In genomic region chr7:139358541-139359365, GRCh38 we compare ENCODE assay signal across 8 cellular contexts. TPM values are rescaled to one million over a fixed set of nuclear protein-coding genes. Genes with fewer than 3 reads are reported as not detected.
A peak's percentile ranks its signal among the peaks of the same experiment; 100 is the strongest.
DNase-seq lines count a peak whose midpoint lies in the region; ATAC-seq and TF ChIP-seq lines count a peak whose summit lies in the region.

No MANE protein-coding gene starts in this region.

- peak overlapping the region; percentile 88 for H3K4ac ChIP-seq in mesendoderm (ENCODE audit: low read depth, low read length)

- DNase-seq in DMS53 treated with DMSO at 0.1 percent for 48 hours (lab: John Stamatoyannopoulos, UW; ENCODE audit: unreplicated experiment), result peak; percentile 73
- DNase-seq in Karpas-422, result peak; percentile 83
- DNase-seq in dermis microvascular lymphatic vessel endothelial cell (ENCODE audit: low read depth in 2 of 2), result peak; percentile 38 to 44
- DNase-seq in mesendoderm, result peak; percentile 45
- no peak for DNase-seq in T1000 (lab: John Stamatoyannopoulos, UW)

- H3K27ac Mint-ChIP-seq in stimulated activated naive CD8-positive, alpha-beta T cell treated with anti-CD3 and anti-CD28 coated beads, Interleukin-15, Interleukin-2, amounts not matched to agents 100 ng/mL and 50 ng/mL, for 24 hours, result peak overlapping the region; percentile 99

- H3K56ac ChIP-seq in mesendoderm (ENCODE audit: low read length), result peak overlapping the region; percentile 99

- TF ChIP-seq CTCF in WI38 (IDR thresholded peaks at IDR 0.05; ENCODE audit: low read depth, low read length), result no peak

- H3K79me2 ChIP-seq in Karpas-422 (ENCODE audit: low read length) (peaks cover 56% of the 10 kb centered on the region), mesendoderm (ENCODE audit: control insufficient read depth, insufficient read depth, low read length) (peaks cover 24% of the 10 kb centered on the region)

- H2AK5ac ChIP-seq in mesendoderm (ENCODE audit: low read length), result no peak overlapping the region

- H4K5ac ChIP-seq in mesendoderm (ENCODE audit: low read length), result no peak overlapping the region

- H3K36me3 ChIP-seq in Karpas-422 (ENCODE audit: insufficient read depth, low read length), result peaks cover 11% of the 10 kb centered on the region; the same call in 1 of the 2 replicates
- H3K36me3 ChIP-seq in mesendoderm (ENCODE audit: control insufficient read depth, insufficient read depth, low read length), result no peaks in the 10 kb centered on the region

- peaks cover 41% of the 10 kb centered on the region for H3K4me1 Mint-ChIP-seq in stimulated activated naive CD8-positive, alpha-beta T cell treated with anti-CD3 and anti-CD28 coated beads, Interleukin-15, Interleukin-2, amounts not matched to agents 100 ng/mL and 50 ng/mL, for 24 hours (ENCODE audit: low read depth)

- ATAC-seq in GM21447 (IDR thresholded peaks at IDR 0.05; ENCODE audit: unreplicated experiment), result peak; percentile 16

- WGBS in mesendoderm (ENCODE audit: extremely low coverage, insufficient coverage, low lambda C conversion rate), result no CpG with 5 or more reads among the region's 39 CpGs

- H3K9me2 ChIP-seq in Karpas-422 (replicated peaks; ENCODE audit: insufficient read depth, low read length), result no peaks in the 10 kb centered on the region

- peak overlapping the region; percentile 96 for H3K4me3 Mint-ChIP-seq in stimulated activated naive CD8-positive, alpha-beta T cell treated with anti-CD3 and anti-CD28 coated beads, Interleukin-15, Interleukin-2, amounts not matched to agents 100 ng/mL and 50 ng/mL, for 24 hours

- H3K27ac ChIP-seq in Karpas-422 (ENCODE audit: low read length), result peak overlapping the region; percentile 90
- peak overlapping the region; percentile 97 for H3K27ac ChIP-seq in mesendoderm (ENCODE audit: low read depth, low read length)

- H2BK5ac ChIP-seq in mesendoderm (ENCODE audit: low read length), result peak overlapping the region; percentile 96

- peak overlapping the region; percentile 87 for H3K4me3 ChIP-seq in Karpas-422 (ENCODE audit: low read length)
- peak overlapping the region; percentile 76 for H3K4me3 ChIP-seq in WI38 (ENCODE audit: low read depth, low read length)
- peak overlapping the region; percentile 92 for H3K4me3 ChIP-seq in mesendoderm (ENCODE audit: low read length)

- H3K36me3 Mint-ChIP-seq in stimulated activated naive CD8-positive, alpha-beta T cell treated with anti-CD3 and anti-CD28 coated beads, Interleukin-15, Interleukin-2, amounts not matched to agents 100 ng/mL and 50 ng/mL, for 24 hours (ENCODE audit: low read depth), result peaks cover 36% of the 10 kb centered on the region

- H3K18ac ChIP-seq in mesendoderm (ENCODE audit: low read length), result peak overlapping the region; percentile 85

- no peak overlapping the region for H4K8ac ChIP-seq in mesendoderm (ENCODE audit: low read depth, low read length)

- no peaks in the 10 kb centered on the region for H3K9me3 Mint-ChIP-seq in stimulated activated naive CD8-positive, alpha-beta T cell treated with anti-CD3 and anti-CD28 coated beads, Interleukin-15, Interleukin-2, amounts not matched to agents 100 ng/mL and 50 ng/mL, for 24 hours

- 0 out of 2 replicates have a peak overlapping the region, but pooled peaks have one; percentile 54 for H2AFZ ChIP-seq in Karpas-422 (ENCODE audit: low read length)

- H3K27me3 ChIP-seq in Karpas-422 (ENCODE audit: low read length) (no peaks in the 10 kb centered on the region), mesendoderm (ENCODE audit: insufficient read depth, low read length, poor library complexity) (no peaks in the 10 kb centered on the region)

- no peaks in the 10 kb centered on the region for H3K79me1 ChIP-seq in mesendoderm (ENCODE audit: low read length)

- H3K4me2 ChIP-seq in Karpas-422 (ENCODE audit: low read depth, low read length, poor library complexity, severe bottlenecking) (peak overlapping the region; percentile 92), mesendoderm (ENCODE audit: low read length) (peak overlapping the region; percentile 72)

- peaks cover 15% of the 10 kb centered on the region for H4K20me1 ChIP-seq in Karpas-422 (ENCODE audit: insufficient read depth, low read depth, low read length)

- no peak overlapping the region for H2BK120ac ChIP-seq in mesendoderm (ENCODE audit: low read depth, low read length)

- H3K23ac ChIP-seq in mesendoderm (ENCODE audit: low read length), result peak overlapping the region; percentile 87

- no peaks in the 10 kb centered on the region for H3K9me3 ChIP-seq in Karpas-422 (ENCODE audit: low read length)

- no peaks in the 10 kb centered on the region for H3K27me3 Mint-ChIP-seq in stimulated activated naive CD8-positive, alpha-beta T cell treated with anti-CD3 and anti-CD28 coated beads, Interleukin-15, Interleukin-2, amounts not matched to agents 100 ng/mL and 50 ng/mL, for 24 hours

- H3K4me1 ChIP-seq in Karpas-422 (ENCODE audit: low read length), result peaks cover 34% of the 10 kb centered on the region
- peaks cover 6% of the 10 kb centered on the region for H3K4me1 ChIP-seq in mesendoderm (ENCODE audit: control insufficient read depth, low read depth, low read length)

- no peak overlapping the region for H2BK15ac ChIP-seq in mesendoderm (replicated peaks; ENCODE audit: low read depth)

- H3K9ac ChIP-seq in Karpas-422 (ENCODE audit: low read length) (peak overlapping the region; percentile 100), mesendoderm (ENCODE audit: low read length) (peak overlapping the region; percentile 99)

RNA-seq across cellular contexts. Expression of gene LUC7L2, which starts 0.9 kb away (rescaled TPM):
- 66.2 and 82.0 TPM in 2 replicates for total RNA-seq in Karpas-422 (2014; rRNA removed; shearing (Covaris generic); ENCODE audit: low replicate concordance)
- 27.3 and 27.8 TPM in 2 replicates for total RNA-seq in dermis microvascular lymphatic vessel endothelial cell
- polyA plus RNA-seq in mesendoderm (2013, experiment 1 of 2), result 48.3 TPM
- 48.4 TPM for polyA plus RNA-seq in mesendoderm (2013, experiment 2 of 2)

RNA-seq across cellular contexts. Expression of gene FMC1, which starts 17.6 kb away (rescaled TPM):
- total RNA-seq in Karpas-422 (2014; rRNA removed; shearing (Covaris generic); ENCODE audit: low replicate concordance), result 18.0 and 24.7 TPM in 2 replicates
- total RNA-seq in dermis microvascular lymphatic vessel endothelial cell, result 8.9 and 16.6 TPM in 2 replicates
- 40.4 TPM for polyA plus RNA-seq in mesendoderm (2013, experiment 1 of 2)
- 35.6 TPM for polyA plus RNA-seq in mesendoderm (2013, experiment 2 of 2)
